In genomic region chr9:131238402-131239021, GRCh38 we compare ENCODE assay signal across 1 cellular context.
TF ChIP-seq lines count a peak whose summit lies in the region.

No MANE protein-coding gene starts in this region.

TF ChIP-seq in HepG2, 621 proteins besides CTCF, POLR2A, EP300 and RAD21 (continued from another document):
- TF ChIP-seq ZBTB40 (IDR thresholded peaks at IDR 0.05) (no peak), ZBTB40 (CRISPR knock-in tag; IDR thresholded peaks at IDR 0.05) (0 out of 2 replicates have a peak, but pooled peaks have one; percentile 23), DMAP1 (CRISPR knock-in tag; IDR thresholded peaks at IDR 0.05) (no peak), MBNL3 (CRISPR knock-in tag; conservative IDR thresholded peaks at IDR 0.05) (no peak), ZNF687 (CRISPR knock-in tag; IDR thresholded peaks at IDR 0.05) (peak; percentile 43; the same call in 1 of the 2 replicates), PHF21A (CRISPR knock-in tag; IDR thresholded peaks at IDR 0.05) (0 out of 2 replicates have a peak, but pooled peaks have one; percentile 24), ZNF570 (CRISPR knock-in tag; IDR thresholded peaks at IDR 0.05; ENCODE audit: borderline replicate concordance) (no peak)
